In the genomic region with DNA sequence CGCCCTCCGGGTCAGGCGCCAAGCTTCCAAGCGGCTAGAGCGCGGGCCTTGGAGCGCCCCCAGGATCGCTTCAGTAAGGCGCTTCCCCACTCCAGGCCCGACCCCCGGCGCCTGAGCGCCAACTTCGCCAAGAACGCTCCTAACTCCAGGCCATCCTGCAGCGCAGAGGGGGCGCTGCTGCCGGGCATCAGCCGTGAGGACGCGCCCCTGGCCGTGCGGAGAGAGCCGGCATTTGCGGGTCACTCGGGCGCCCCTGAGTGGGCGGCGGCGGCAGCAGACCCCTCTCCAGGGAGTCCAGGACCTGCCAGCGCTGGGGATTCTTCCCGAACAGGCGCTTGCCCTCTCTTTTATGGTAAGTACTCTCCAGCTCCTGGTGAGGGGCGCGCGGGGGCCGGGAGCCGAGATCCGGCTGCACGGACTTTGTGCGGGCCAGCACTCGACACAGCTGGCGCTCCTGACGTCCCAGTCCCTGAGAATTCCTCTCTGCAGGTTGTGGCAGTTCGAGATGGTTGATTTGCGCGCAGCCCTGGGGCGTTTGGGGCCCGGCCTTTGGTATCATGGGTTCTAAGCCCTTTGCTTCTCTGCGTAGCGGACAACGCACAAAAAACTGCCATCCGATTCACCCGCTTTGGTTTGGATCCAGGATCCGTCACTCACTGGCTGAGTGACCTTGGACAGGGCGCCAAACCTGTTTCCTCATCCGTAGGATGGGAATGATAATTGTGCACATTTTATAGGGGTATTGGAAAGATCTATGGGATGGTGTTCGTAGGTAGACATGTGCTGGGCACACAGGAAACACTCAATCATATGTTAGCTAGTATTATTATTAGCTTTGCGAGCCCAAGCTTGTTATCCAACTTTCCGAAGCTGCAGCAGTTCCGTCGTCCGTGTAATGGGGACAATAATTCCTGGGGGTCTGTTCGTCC, we compare ENCODE assay signal across 7 cellular contexts. TPM values are rescaled to one million over a fixed set of nuclear protein-coding genes. Genes with fewer than 3 reads are reported as not detected.
DNase-seq lines count a peak whose midpoint lies in the region; ATAC-seq and TF ChIP-seq lines count a peak whose summit lies in the region.

No MANE protein-coding gene starts in this region.

- DNase-seq in HEK293T (ENCODE audit: extremely low spot score) (peak; percentile 40), UCSD-AML1 (lab: John Stamatoyannopoulos, UW; ENCODE audit: unreplicated experiment) (peak; percentile 71), hepatocyte (ENCODE audit: low spot score) (peak; percentile 51), SKM-1 (lab: John Stamatoyannopoulos, UW; ENCODE audit: unreplicated experiment) (no peak)

- H3K4me1 ChIP-seq in hepatocyte (ENCODE audit: insufficient read depth) (peaks cover 16% of the 10 kb centered on the region), skeletal muscle tissue (ENCODE audit: control insufficient read depth in 3 of 3, insufficient read depth in 3 of 3, low read length in 3 of 3) (peaks cover 18 to 23% (median 20%) of the 10 kb centered on the region in 3 donors)

- CTCF ChIA-PET in HEK293T (lab: Yijun Ruan, JAX): interaction anchor here (0.5 to 1.6 kb wide), 9 partner anchors 18 to 204 kb away, joined by 3 to 4 read pairs (median 3); no protein-coding TSS in a partner anchor

- H3K27me3 ChIP-seq in hepatocyte (peaks cover 66% of the 10 kb centered on the region), skeletal muscle tissue (ENCODE audit: control insufficient read depth in 3 of 3, insufficient read depth in 3 of 3, low read length in 3 of 3) (peaks cover 0 to 12% (median 4%) of the 10 kb centered on the region in 3 donors)

- H3K4me3 ChIP-seq in hepatocyte (peak overlapping the region; percentile 52), skeletal muscle tissue (ENCODE audit: low read length in 3 of 3) (peak overlapping the region; percentile 74 to 77 (median 76))

- peak overlapping the region; percentile 92 for H3K4me2 ChIP-seq in hepatocyte

- H3K9me2 ChIP-seq in hepatocyte (replicated peaks; ENCODE audit: insufficient read depth): no peaks in the 10 kb centered on the region

- peak overlapping the region; percentile 45 for H2AFZ ChIP-seq in hepatocyte

- ATAC-seq in HG03354 (IDR thresholded peaks at IDR 0.05; ENCODE audit: poor library complexity, severe bottlenecking, unreplicated experiment) (no peak), HG02885 (IDR thresholded peaks at IDR 0.05; ENCODE audit: poor library complexity, unreplicated experiment) (no peak)

- H3K9me3 ChIP-seq in hepatocyte (ENCODE audit: low read depth) (no peaks in the 10 kb centered on the region), skeletal muscle tissue (ENCODE audit: control insufficient read depth in 3 of 3, low read length in 3 of 3) (no peaks in the 10 kb centered on the region)

- no peaks in the 10 kb centered on the region for H3K79me2 ChIP-seq in hepatocyte

- H3K36me3 ChIP-seq in hepatocyte (replicated peaks; ENCODE audit: insufficient read depth, low read depth): no peaks in the 10 kb centered on the region
- H3K36me3 ChIP-seq in skeletal muscle tissue (ENCODE audit: control insufficient read depth in 3 of 3, insufficient read depth in 3 of 3, low read length in 3 of 3): no peaks in the 10 kb centered on the region

- 1% methylated on average over 58 of the region's 64 CpGs for WGBS in hepatocyte (ENCODE audit: low lambda C conversion rate, missing lambda C conversion rate)

- no peaks in the 10 kb centered on the region for H4K20me1 ChIP-seq in hepatocyte (ENCODE audit: insufficient read depth, poor library complexity, severe bottlenecking)

- H3K9ac ChIP-seq in skeletal muscle tissue (ENCODE audit: low read depth in 1 of 3, low read length in 3 of 3): peak overlapping the region; percentile 72 to 74 (median 73)

- TF ChIP-seq CTCF in hepatocyte (IDR thresholded peaks at IDR 0.05; ENCODE audit: poor library complexity): peak; percentile 22

- POLR2A ChIA-PET in HEK293T (lab: Yijun Ruan, JAX): interaction anchor here (0.8 to 1.9 kb wide), 8 partner anchors 9 to 180 kb away, joined by 3 to 11 read pairs (median 4); a partner anchor contains a TSS

- H3K27ac ChIP-seq in hepatocyte (no peak overlapping the region), skeletal muscle tissue (ENCODE audit: low read depth, low read length) (peak overlapping the region; percentile 68)

TF ChIP-seq in HEK293T, 16 proteins besides CTCF, POLR2A, EP300 and RAD21:
- TF ChIP-seq CTBP1 (IDR thresholded peaks at IDR 0.05; ENCODE audit: borderline replicate concordance) (no peak), ELF4 (IDR thresholded peaks at IDR 0.05) (no peak), SP1 (IDR thresholded peaks at IDR 0.05) (no peak), L3MBTL2 (conservative IDR thresholded peaks at IDR 0.05) (no peak), HDGF (IDR thresholded peaks at IDR 0.05; ENCODE audit: borderline replicate concordance) (no peak), FOXA1 (IDR thresholded peaks at IDR 0.05) (no peak), FOXK2 (IDR thresholded peaks at IDR 0.05) (no peak), BHLHE40 (IDR thresholded peaks at IDR 0.05; ENCODE audit: borderline replicate concordance) (no peak), ARNT (IDR thresholded peaks at IDR 0.05) (no peak), SUZ12 (IDR thresholded peaks at IDR 0.05) (no peak), TARDBP (IDR thresholded peaks at IDR 0.05) (no peak), NFRKB (IDR thresholded peaks at IDR 0.05) (no peak), ZNF384 (IDR thresholded peaks at IDR 0.05) (no peak), FOXM1 (IDR thresholded peaks at IDR 0.05; ENCODE audit: borderline replicate concordance) (no peak), LEF1 (IDR thresholded peaks at IDR 0.05; ENCODE audit: borderline replicate concordance) (no peak)
- TF ChIP-seq, protein P1, sequence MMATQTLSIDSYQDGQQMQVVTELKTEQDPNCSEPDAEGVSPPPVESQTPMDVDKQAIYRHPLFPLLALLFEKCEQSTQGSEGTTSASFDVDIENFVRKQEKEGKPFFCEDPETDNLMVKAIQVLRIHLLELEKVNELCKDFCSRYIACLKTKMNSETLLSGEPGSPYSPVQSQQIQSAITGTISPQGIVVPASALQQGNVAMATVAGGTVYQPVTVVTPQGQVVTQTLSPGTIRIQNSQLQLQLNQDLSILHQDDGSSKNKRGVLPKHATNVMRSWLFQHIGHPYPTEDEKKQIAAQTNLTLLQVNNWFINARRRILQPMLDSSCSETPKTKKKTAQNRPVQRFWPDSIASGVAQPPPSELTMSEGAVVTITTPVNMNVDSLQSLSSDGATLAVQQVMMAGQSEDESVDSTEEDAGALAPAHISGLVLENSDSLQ (IDR thresholded peaks at IDR 0.05): no peak; the same call in 1 of the 2 replicates
TF ChIP-seq in HEK293T: peak in this region for 0.

RNA-seq across cellular contexts. Expression of a gene that starts 0.8 kb away (rescaled TPM):
- total RNA-seq in hepatocyte (1.3 TPM in 2 replicates), skeletal muscle tissue (12.0 TPM)
- 1.0 and 2.8 TPM in 2 replicates for polyA plus RNA-seq in hepatocyte
